1 cellular context compared by ENCODE assay signal in genomic region chr3:193592841-193593665, GRCh38.
TF ChIP-seq lines count a peak whose summit lies in the region.

Gene OPA1 (plus strand): TSS chr3:193593208. CDS start chr3:193593378, 170 bp downstream.

TF ChIP-seq in A549, 52 proteins besides CTCF, POLR2A, EP300 and RAD21 (continued from another document):
- peak; percentile 22; the same call in 1 of the 2 replicates for TF ChIP-seq REST (IDR thresholded peaks at IDR 0.05)
